ENCODE assay signal across 21 cellular contexts in genomic region chr1:198772626-198773025, GRCh38.
"Had no signal": no experiment of that assay in that cellular context is flagged by ENCODE, and none has a peak within 500 bp of the region (broad histone marks: within the 10 kb centered on the region; RNA-seq: fewer than 3 reads in every experiment).

No MANE protein-coding gene starts in this region.

- H3K27me3 ChIP-seq: gastrocnemius medialis, neutrophil, ovary, right atrium auricular region, thyroid gland had no signal

- DNase-seq: activated B cell treated with CpG ODN at 0.5 μM for 24 hours; activated CD4-positive, alpha-beta T cell treated with anti-CD3 and anti-CD28 coated beads for 36 hours; activated CD4-positive, alpha-beta T cell treated with anti-CD3 and anti-CD28 coated beads, Interleukin-2, amount 50 U/mL, for 4 hours; activated CD8-positive, alpha-beta memory T cell treated with anti-CD3 and anti-CD28 coated beads for 24 hours; activated CD8-positive, alpha-beta memory T cell treated with anti-CD3 and anti-CD28 coated beads, Interleukin-2, amount 50 U/mL, for 4 hours; activated T-cell treated with anti-CD3 and anti-CD28 coated beads, Interleukin-2, amount 50 U/mL, for 24 hours; amygdala; effector CD4-positive, alpha-beta T cell; erythroblast; gastrocnemius medialis; hippocampal formation; left ventricle myocardium superior; mammary epithelial cell; ovary; psoas muscle; stimulated activated CD4-positive, alpha-beta T cell treated with anti-CD3 and anti-CD28 coated beads, Interleukin-12 subunit alpha, Interleukin-12 subunit beta, amount 100 ng/mL, for 4 hours; substantia nigra; SW 1271; thyroid gland had no signal

- H3K4me1 ChIP-seq: psoas muscle, right atrium auricular region, thyroid gland had no signal

- H3K4me3 ChIP-seq: gastrocnemius medialis, ovary, psoas muscle, right atrium auricular region, thyroid gland had no signal

- H3K9me3 ChIP-seq: gastrocnemius medialis, neutrophil, ovary, psoas muscle, right atrium auricular region, thyroid gland had no signal

- H3K36me3 ChIP-seq: gastrocnemius medialis, neutrophil, ovary, right atrium auricular region, thyroid gland had no signal

- H3K27ac ChIP-seq: gastrocnemius medialis, neutrophil, ovary, psoas muscle, right atrium auricular region, thyroid gland had no signal
